11 cellular contexts compared by ENCODE assay signal in the genomic region with DNA sequence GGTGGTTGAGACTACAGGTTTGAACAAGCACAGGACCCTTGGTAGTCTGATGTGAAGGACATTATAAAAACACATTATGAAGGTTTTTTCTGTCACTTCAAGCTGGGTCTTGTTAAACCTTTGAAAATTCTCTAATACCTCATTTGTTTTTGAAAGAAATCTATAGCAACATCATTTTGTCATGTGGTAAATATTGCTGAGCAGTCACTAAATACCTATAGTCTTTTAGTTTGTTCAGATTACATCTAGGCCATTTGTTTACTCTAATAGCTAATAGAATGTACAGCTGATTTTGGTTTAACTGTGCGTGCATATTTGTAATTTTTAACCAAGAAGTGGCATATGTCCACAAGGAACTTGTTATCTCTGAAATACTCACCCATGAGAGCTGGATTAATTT. TPM values are rescaled to one million over a fixed set of nuclear protein-coding genes. Genes with fewer than 3 reads are reported as not detected.
A peak's percentile ranks its signal among the peaks of the same experiment; 100 is the strongest.
DNase-seq lines count a peak whose midpoint lies in the region; ATAC-seq and TF ChIP-seq lines count a peak whose summit lies in the region.
"Had no signal": no experiment of that assay in that cellular context is flagged by ENCODE, and none has a peak within 500 bp of the region (broad histone marks: within the 10 kb centered on the region; RNA-seq: fewer than 3 reads in every experiment).

No MANE protein-coding gene starts in this region.

- no peak for DNase-seq in activated T-cell treated with anti-CD3 and anti-CD28 coated beads, Interleukin-2, amount 50 U/mL, for 4 hours
- DNase-seq in activated T-cell treated with anti-CD3 and anti-CD28 coated beads, Interleukin-2, amount 50 U/mL, for 48 hours: no peak
- no peak for DNase-seq in activated CD8-positive, alpha-beta T cell treated with anti-CD3 and anti-CD28 coated beads for 36 hours
- DNase-seq in immature natural killer cell: no peak
- DNase-seq in stomach: no peak
- DNase-seq in NCI-H2171 (lab: John Stamatoyannopoulos, UW): no peak
- DNase-seq in omental fat pad (ENCODE audit: low spot score): no peak
- DNase-seq: dermis blood vessel endothelial cell; left lung; NK-92 treated with Interleukin-12 subunit alpha and Interleukin-12 subunit beta, amount 100 ng/mL, for 24 hours had no signal

- H3K4me3 ChIP-seq in stomach: peak overlapping the region in 3 of 4 donors; percentile 82 to 94 (median 85)

- H3K4me3 Mint-ChIP-seq in activated T-cell treated with anti-CD3 and anti-CD28 coated beads, Interleukin-2, amount 50 U/mL, for 4 hours: peak overlapping the region; percentile 85
- peak overlapping the region; percentile 26 for H3K4me3 Mint-ChIP-seq in activated CD8-positive, alpha-beta T cell treated with anti-CD3 and anti-CD28 coated beads for 36 hours
- peak overlapping the region; percentile 63 to 87 (median 87) for H3K4me3 Mint-ChIP-seq in immature natural killer cell

- no peak for TF ChIP-seq POLR2A in stomach (IDR thresholded peaks at IDR 0.05)

- no peak for TF ChIP-seq EP300 in stomach (IDR thresholded peaks at IDR 0.05)

- H3K27ac ChIP-seq in stomach: peak overlapping the region in 1 of 5 donors; percentile 3
- H3K27ac ChIP-seq: left lung had no signal

- H3K9me3 ChIP-seq in stomach: no peaks in the 10 kb centered on the region
- H3K9me3 ChIP-seq: left lung had no signal

- no peak for ATAC-seq in activated T-cell treated with anti-CD3 and anti-CD28 coated beads, Interleukin-2, amount 50 U/mL, for 4 hours
- ATAC-seq in activated CD8-positive, alpha-beta T cell treated with anti-CD3 and anti-CD28 coated beads for 36 hours: no peak
- ATAC-seq in GM21367 (IDR thresholded peaks at IDR 0.05; ENCODE audit: unreplicated experiment) (no peak), omental fat pad (ENCODE audit: low FRiP score) (no peak)
- ATAC-seq: left lung had no signal

- H3K27me3 ChIP-seq in stomach: no peaks in the 10 kb centered on the region
- H3K27me3 ChIP-seq: left lung had no signal

- CTCF ChIA-PET in activated CD8-positive, alpha-beta T cell treated with anti-CD3 and anti-CD28 coated beads for 36 hours (lab: Charles Lee): interaction anchor here (1.2 to 8.6 kb wide), 4 partner anchors 10 to 87 kb away, joined by 3 to 65 read pairs (median 4); partner anchors contain the start of gene DHRS7

- intact Hi-C loops in activated CD8-positive, alpha-beta T cell treated with anti-CD3 and anti-CD28 coated beads for 36 hours (cut with micrococcal nuclease): no loop called here
- intact Hi-C loops in stomach (cut with DNase I; ENCODE audit: low total_unique reads): no loop called here

- H3K9me3 Mint-ChIP-seq in activated T-cell treated with anti-CD3 and anti-CD28 coated beads, Interleukin-2, amount 50 U/mL, for 4 hours: no peaks in the 10 kb centered on the region
- no peaks in the 10 kb centered on the region for H3K9me3 Mint-ChIP-seq in activated CD8-positive, alpha-beta T cell treated with anti-CD3 and anti-CD28 coated beads for 36 hours
- H3K9me3 Mint-ChIP-seq in immature natural killer cell: no peaks in the 10 kb centered on the region

- H3K4me1 Mint-ChIP-seq in activated T-cell treated with anti-CD3 and anti-CD28 coated beads, Interleukin-2, amount 50 U/mL, for 4 hours (ENCODE audit: low read depth): peaks cover 67% of the 10 kb centered on the region
- peaks cover 58% of the 10 kb centered on the region for H3K4me1 Mint-ChIP-seq in activated CD8-positive, alpha-beta T cell treated with anti-CD3 and anti-CD28 coated beads for 36 hours (ENCODE audit: low read depth)
- H3K4me1 Mint-ChIP-seq in immature natural killer cell: peaks cover 69 to 83% of the 10 kb centered on the region in 2 donors

- H3K36me3 ChIP-seq in stomach: no peaks in the 10 kb centered on the region
- H3K36me3 ChIP-seq: left lung had no signal

- H3K36me3 Mint-ChIP-seq in activated T-cell treated with anti-CD3 and anti-CD28 coated beads, Interleukin-2, amount 50 U/mL, for 4 hours (ENCODE audit: insufficient read depth): no peaks in the 10 kb centered on the region
- peaks cover 9% of the 10 kb centered on the region for H3K36me3 Mint-ChIP-seq in activated CD8-positive, alpha-beta T cell treated with anti-CD3 and anti-CD28 coated beads for 36 hours (ENCODE audit: low read depth)
- H3K36me3 Mint-ChIP-seq in immature natural killer cell: no peaks in the 10 kb centered on the region

- H3K4me1 ChIP-seq in stomach: peaks cover 20 to 77% (median 53%) of the 10 kb centered on the region in 4 donors

- 16 to 62% (median 36%) methylated on average over 1 of the region's 1 CpG for WGBS in stomach, 5 donors

- H3K27me3 Mint-ChIP-seq in activated T-cell treated with anti-CD3 and anti-CD28 coated beads, Interleukin-2, amount 50 U/mL, for 4 hours (ENCODE audit: low read depth): no peaks in the 10 kb centered on the region
- no peaks in the 10 kb centered on the region for H3K27me3 Mint-ChIP-seq in activated CD8-positive, alpha-beta T cell treated with anti-CD3 and anti-CD28 coated beads for 36 hours
- H3K27me3 Mint-ChIP-seq in immature natural killer cell (ENCODE audit: low read depth in 3 of 3): peaks cover 22 to 29% (median 23%) of the 10 kb centered on the region in 3 donors

- no peak for TF ChIP-seq CTCF in activated CD8-positive, alpha-beta T cell treated with anti-CD3 and anti-CD28 coated beads for 36 hours (IDR thresholded peaks at IDR 0.05)
- TF ChIP-seq CTCF in stomach (IDR thresholded peaks at IDR 0.05): no peak
- no peak for TF ChIP-seq CTCF in omental fat pad (IDR thresholded peaks at IDR 0.05)

- POLR2A ChIA-PET in activated CD8-positive, alpha-beta T cell treated with anti-CD3 and anti-CD28 coated beads for 36 hours (lab: Charles Lee): no interaction called here

- no peak overlapping the region for H3K27ac Mint-ChIP-seq in activated CD8-positive, alpha-beta T cell treated with anti-CD3 and anti-CD28 coated beads for 36 hours
- peak overlapping the region in 4 of 6 donors; percentile 7 to 72 (median 52) for H3K27ac Mint-ChIP-seq in immature natural killer cell

RNA-seq across cellular contexts. Expression of gene PPM1A, which starts 2.9 kb away (rescaled TPM):
- 10 to 100 TPM; 39.3 to 40.4 (median 40.0) TPM for total RNA-seq in activated T-cell treated with anti-CD3 and anti-CD28 coated beads, Interleukin-2, amount 50 U/mL, for 4 hours
- 10 to 100 TPM; 40.0 to 40.5 TPM for total RNA-seq in activated CD8-positive, alpha-beta T cell treated with anti-CD3 and anti-CD28 coated beads for 36 hours
- polyA plus RNA-seq in immature natural killer cell: 10 to 100 TPM; 31.9 to 46.8 (median 45.5) TPM
- total RNA-seq in stomach: 10 to 100 TPM; 24.0 to 95.5 (median 40.2) TPM
- polyA plus RNA-seq in stomach: 10 to 100 TPM; 13.6 to 29.5 (median 24.0) TPM
- 10 to 100 TPM; 37.2 to 53.8 (median 38.9) TPM for total RNA-seq in omental fat pad

Comparison
In these comparisons a context has a peak if more than half of its experiments do, and no peak if none do; other contexts are left out.
1. H3K4me3 Mint-ChIP-seq: peak in every context shown above with its lines; median percentile 87 in immature natural killer cell; 85 in activated T-cell treated with anti-CD3 and anti-CD28 coated beads, Interleukin-2, amount 50 U/mL, for 4 hours; 26 in activated CD8-positive, alpha-beta T cell treated with anti-CD3 and anti-CD28 coated beads for 36 hours.